ENCODE assay signal across 39 cellular contexts in the genomic region with DNA sequence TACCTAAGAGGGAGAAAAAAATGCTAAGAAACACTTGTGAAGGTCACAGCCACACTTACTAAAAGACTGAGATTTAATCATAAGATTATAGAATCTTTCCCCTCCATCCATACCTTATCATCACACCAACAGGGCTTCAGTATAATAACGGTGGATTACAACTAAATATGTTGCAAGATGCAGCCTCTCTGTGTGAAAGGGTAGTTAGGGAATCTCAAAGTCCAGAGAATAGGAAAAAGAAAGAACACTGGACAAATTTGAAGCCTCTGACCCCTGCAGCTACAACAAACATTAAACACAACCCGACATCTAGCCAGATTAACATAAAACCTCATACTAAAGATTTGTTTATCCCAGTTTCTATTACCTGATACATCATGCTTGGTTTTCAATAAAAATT.
"Had no signal": no experiment of that assay in that cellular context is flagged by ENCODE, and none has a peak within 500 bp of the region (broad histone marks: within the 10 kb centered on the region; RNA-seq: fewer than 3 reads in every experiment).

No MANE protein-coding gene starts in this region.

- H3K27ac ChIP-seq: adrenal gland, ascending aorta, body of pancreas, brain microvascular endothelial cell, breast epithelium, cardiac muscle cell had no signal

- H3K27me3 ChIP-seq: adrenal gland, ascending aorta, body of pancreas, brain microvascular endothelial cell, breast epithelium, cardiac muscle cell had no signal

- H3K27ac Mint-ChIP-seq: activated naive CD4-positive, alpha-beta T cell treated with anti-CD3 and anti-CD28 coated beads for 36 hours; activated naive CD4-positive, alpha-beta T cell treated with anti-CD3 and anti-CD28 coated beads, Interleukin-2, amount 10 ng/mL, durations not matched to agents 7 days and 5 days; activated naive CD4-positive, alpha-beta T cell treated with anti-CD3 and anti-CD28 coated beads, Interleukin-2, amount 50 U/mL, for 24 hours; activated naive CD8-positive, alpha-beta T cell; activated naive CD8-positive, alpha-beta T cell treated with anti-CD3 and anti-CD28 coated beads for 36 hours; activated naive CD8-positive, alpha-beta T cell treated with anti-CD3 and anti-CD28 coated beads, Interleukin-2, amount 10 ng/mL, durations not matched to agents 7 days and 5 days; activated naive CD8-positive, alpha-beta T cell treated with anti-CD3 and anti-CD28 coated beads, Interleukin-2, amount 50 U/mL, for 24 hours; activated T-cell treated with anti-CD3 and anti-CD28 coated beads, Interleukin-2, amount 50 U/mL, for 24 hours; activated T-cell treated with anti-CD3 and anti-CD28 coated beads, Interleukin-2, amount 50 U/mL, for 72 hours; activated T-helper 1 cell treated with anti-CD3 and anti-CD28 coated beads, Interleukin-12 subunit alpha, Interleukin-12 subunit beta, Interleukin-2, Interleukin-4 antibody, amounts not matched to agents 30 ng/mL and 10 ng/mL and 1 ng/mL, durations not matched to agents 14 hours and 24 hours and 36 hours; activated T-helper 17 cell treated with anti-CD3 and anti-CD28 coated beads, Interleukin-2, amount 50 U/mL, for 72 hours; activated T-helper 2 cell treated with anti-CD3 and anti-CD28 coated beads, Interferon-gamma antibody, Interleukin-2, Interleukin-4, amounts not matched to agents 10 μg/mL and 5 μg/mL and 100 μg/mL, durations not matched to agents 14 hours and 24 hours and 36 hours; brain had no signal

- H3K9me3 ChIP-seq: adrenal gland, ascending aorta, body of pancreas had no signal

- ATAC-seq: activated naive CD8-positive, alpha-beta T cell treated with anti-CD3 and anti-CD28 coated beads, Interleukin-2, amount 50 U/mL, for 24 hours; activated T-cell treated with anti-CD3 and anti-CD28 coated beads, Interleukin-2, amount 50 U/mL, for 4 hours; activated T-helper 17 cell treated with anti-CD3 and anti-CD28 coated beads, Interleukin-2, amount 50 U/mL, for 72 hours; body of pancreas had no signal

- H3K4me1 Mint-ChIP-seq: activated naive CD4-positive, alpha-beta T cell treated with anti-CD3 and anti-CD28 coated beads, Interleukin-2, amount 10 ng/mL, durations not matched to agents 7 days and 5 days; activated naive CD4-positive, alpha-beta T cell treated with anti-CD3 and anti-CD28 coated beads, Interleukin-2, amount 50 U/mL, for 24 hours; activated naive CD8-positive, alpha-beta T cell treated with anti-CD3 and anti-CD28 coated beads, Interleukin-2, amount 10 ng/mL, durations not matched to agents 7 days and 5 days; activated T-helper 17 cell treated with anti-CD3 and anti-CD28 coated beads, Interleukin-2, amount 50 U/mL, for 72 hours; brain had no signal

- H3K36me3 Mint-ChIP-seq: activated naive CD4-positive, alpha-beta T cell treated with anti-CD3 and anti-CD28 coated beads, Interleukin-2, amount 10 ng/mL, durations not matched to agents 7 days and 5 days; activated naive CD8-positive, alpha-beta T cell treated with anti-CD3 and anti-CD28 coated beads, Interleukin-2, amount 10 ng/mL, durations not matched to agents 7 days and 5 days; brain had no signal

- H3K4me3 Mint-ChIP-seq: activated naive CD4-positive, alpha-beta T cell treated with anti-CD3 and anti-CD28 coated beads for 36 hours; activated naive CD4-positive, alpha-beta T cell treated with anti-CD3 and anti-CD28 coated beads, Interleukin-2, amount 10 ng/mL, durations not matched to agents 7 days and 5 days; activated naive CD4-positive, alpha-beta T cell treated with anti-CD3 and anti-CD28 coated beads, Interleukin-2, amount 50 U/mL, for 24 hours; activated naive CD8-positive, alpha-beta T cell; activated naive CD8-positive, alpha-beta T cell treated with anti-CD3 and anti-CD28 coated beads for 36 hours; activated naive CD8-positive, alpha-beta T cell treated with anti-CD3 and anti-CD28 coated beads, Interleukin-2, amount 10 ng/mL, durations not matched to agents 7 days and 5 days; activated naive CD8-positive, alpha-beta T cell treated with anti-CD3 and anti-CD28 coated beads, Interleukin-2, amount 50 U/mL, for 24 hours; activated T-cell treated with anti-CD3 and anti-CD28 coated beads, Interleukin-2, amount 50 U/mL, for 24 hours; activated T-cell treated with anti-CD3 and anti-CD28 coated beads, Interleukin-2, amount 50 U/mL, for 4 hours; activated T-cell treated with anti-CD3 and anti-CD28 coated beads, Interleukin-2, amount 50 U/mL, for 72 hours; activated T-helper 1 cell treated with anti-CD3 and anti-CD28 coated beads, Interleukin-12 subunit alpha, Interleukin-12 subunit beta, Interleukin-2, Interleukin-4 antibody, amounts not matched to agents 30 ng/mL and 10 ng/mL and 1 ng/mL, durations not matched to agents 14 hours and 24 hours and 36 hours; activated T-helper 17 cell treated with anti-CD3 and anti-CD28 coated beads, Interleukin-2, amount 50 U/mL, for 72 hours; brain; central memory CD8-positive, alpha-beta T cell had no signal

- H3K36me3 ChIP-seq: adrenal gland, ascending aorta, brain microvascular endothelial cell, breast epithelium, cardiac muscle cell had no signal

- FAIRE-seq: astrocyte, bronchial epithelial cell had no signal

- H3K4me1 ChIP-seq: adrenal gland, ascending aorta, body of pancreas, breast epithelium had no signal

- H3K4me3 ChIP-seq: adrenal gland, ascending aorta, body of pancreas, breast epithelium, cardiac muscle cell had no signal

- H3K27me3 Mint-ChIP-seq: activated naive CD4-positive, alpha-beta T cell treated with anti-CD3 and anti-CD28 coated beads, Interleukin-2, amount 10 ng/mL, durations not matched to agents 7 days and 5 days; activated naive CD4-positive, alpha-beta T cell treated with anti-CD3 and anti-CD28 coated beads, Interleukin-2, amount 50 U/mL, for 24 hours; activated naive CD8-positive, alpha-beta T cell; activated naive CD8-positive, alpha-beta T cell treated with anti-CD3 and anti-CD28 coated beads for 36 hours; activated naive CD8-positive, alpha-beta T cell treated with anti-CD3 and anti-CD28 coated beads, Interleukin-2, amount 50 U/mL, for 24 hours; activated T-cell treated with anti-CD3 and anti-CD28 coated beads, Interleukin-2, amount 50 U/mL, for 24 hours; activated T-helper 17 cell treated with anti-CD3 and anti-CD28 coated beads, Interleukin-2, amount 50 U/mL, for 72 hours; brain; central memory CD8-positive, alpha-beta T cell had no signal

- DNase-seq: activated effector memory CD4-positive, alpha-beta T cell treated with anti-CD3 and anti-CD28 coated beads, Interleukin-2, amount 50 U/mL, for 16 hours; activated effector memory CD4-positive, alpha-beta T cell treated with Interleukin-2 at 50 U/mL for 16 hours; activated gamma-delta T cell; activated gamma-delta T cell treated with Interleukin-2 at 50 U/mL for 16 hours; activated naive CD4-positive, alpha-beta T cell; activated naive CD4-positive, alpha-beta T cell treated with anti-CD3 and anti-CD28 coated beads for 36 hours; activated naive CD4-positive, alpha-beta T cell treated with anti-CD3 and anti-CD28 coated beads, Interleukin-2, amount 10 ng/mL, durations not matched to agents 7 days and 5 days; activated naive CD4-positive, alpha-beta T cell treated with anti-CD3 and anti-CD28 coated beads, Interleukin-2, amount 50 U/mL, for 16 hours; activated naive CD4-positive, alpha-beta T cell treated with Interleukin-2 at 50 U/mL for 16 hours; activated naive CD8-positive, alpha-beta T cell treated with anti-CD3 and anti-CD28 coated beads for 36 hours; activated naive CD8-positive, alpha-beta T cell treated with anti-CD3 and anti-CD28 coated beads, Interleukin-2, amount 10 ng/mL, durations not matched to agents 7 days and 5 days; activated naive CD8-positive, alpha-beta T cell treated with anti-CD3 and anti-CD28 coated beads, Interleukin-2, amount 50 U/mL, for 24 hours; activated T-cell treated with anti-CD3 and anti-CD28 coated beads, Interleukin-2, amount 50 U/mL, for 1 hour; activated T-cell treated with anti-CD3 and anti-CD28 coated beads, Interleukin-2, amount 50 U/mL, for 24 hours; activated T-cell treated with anti-CD3 and anti-CD28 coated beads, Interleukin-2, amount 50 U/mL, for 4 hours; activated T-cell treated with anti-CD3 and anti-CD28 coated beads, Interleukin-2, amount 50 U/mL, for 48 hours; activated T-cell treated with anti-CD3 and anti-CD28 coated beads, Interleukin-2, amount 50 U/mL, for 72 hours; adrenal gland; amniotic stem cell; amygdala; anterior cingulate cortex; aorta; body of pancreas; brain microvascular endothelial cell; caudate nucleus; central memory CD4-positive, alpha-beta T cell; cerebellar nuclear complex had no signal
